Comparison of ENCODE assay signal across 13 cellular contexts in genomic region chr13:111577429-111577828, GRCh38.
"Had no signal": no experiment of that assay in that cellular context is flagged by ENCODE, and none has a peak within 500 bp of the region (broad histone marks: within the 10 kb centered on the region; RNA-seq: fewer than 3 reads in every experiment).

No MANE protein-coding gene starts in this region.

- H3K27me3 Mint-ChIP-seq: activated CD4-positive, alpha-beta memory T cell treated with anti-CD3 and anti-CD28 coated beads for 36 hours; activated naive CD8-positive, alpha-beta T cell treated with anti-CD3 and anti-CD28 coated beads, Interleukin-2, amount 10 ng/mL, durations not matched to agents 7 days and 5 days; memory B cell had no signal

- H3K4me1 ChIP-seq: ascending aorta, uterus had no signal

- H3K4me3 Mint-ChIP-seq: activated CD4-positive, alpha-beta memory T cell treated with anti-CD3 and anti-CD28 coated beads for 36 hours; activated naive CD8-positive, alpha-beta T cell treated with anti-CD3 and anti-CD28 coated beads, Interleukin-2, amount 10 ng/mL, durations not matched to agents 7 days and 5 days; memory B cell; natural killer cell treated with Interleukin-12 subunit alpha and Interleukin-12 subunit beta and Interleukin-15 and Interleukin-18, amount 100 ng/mL, for 72 hours; T-helper 2 cell treated with Interferon-gamma antibody and Interleukin-4, amounts not matched to agents 5 μg/mL and 100 μg/mL, for 36 hours had no signal

- H3K27ac Mint-ChIP-seq: activated CD4-positive, alpha-beta memory T cell treated with anti-CD3 and anti-CD28 coated beads for 36 hours; activated naive CD8-positive, alpha-beta T cell treated with anti-CD3 and anti-CD28 coated beads, Interleukin-2, amount 10 ng/mL, durations not matched to agents 7 days and 5 days; memory B cell; natural killer cell treated with Interleukin-12 subunit alpha and Interleukin-12 subunit beta and Interleukin-15 and Interleukin-18, amount 100 ng/mL, for 72 hours; T-helper 2 cell treated with Interferon-gamma antibody and Interleukin-4, amounts not matched to agents 5 μg/mL and 100 μg/mL, for 36 hours had no signal

- DNase-seq: activated CD4-positive, alpha-beta memory T cell treated with anti-CD3 and anti-CD28 coated beads for 36 hours; activated CD4-positive, alpha-beta T cell treated with anti-CD3 and anti-CD28 coated beads for 1 hour; activated naive CD8-positive, alpha-beta T cell treated with anti-CD3 and anti-CD28 coated beads, Interleukin-2, amount 10 ng/mL, durations not matched to agents 7 days and 5 days; activated T-cell treated with anti-CD3 and anti-CD28 coated beads, Interleukin-2, amount 50 U/mL, for 48 hours; foreskin melanocyte; head of caudate nucleus; left colon; uterus had no signal

- ATAC-seq: left colon had no signal

- H3K27ac ChIP-seq: ascending aorta, skin epidermis, uterus had no signal

- H3K4me3 ChIP-seq: ascending aorta, skin epidermis, uterus had no signal

- H3K27me3 ChIP-seq: ascending aorta, uterus had no signal

- H3K36me3 ChIP-seq: ascending aorta, uterus had no signal

- H3K4me1 Mint-ChIP-seq: activated naive CD8-positive, alpha-beta T cell treated with anti-CD3 and anti-CD28 coated beads, Interleukin-2, amount 10 ng/mL, durations not matched to agents 7 days and 5 days; memory B cell had no signal

- H3K36me3 Mint-ChIP-seq: activated naive CD8-positive, alpha-beta T cell treated with anti-CD3 and anti-CD28 coated beads, Interleukin-2, amount 10 ng/mL, durations not matched to agents 7 days and 5 days had no signal
